20 cellular contexts compared by ENCODE assay signal in genomic region chr1:224429616-224430015, GRCh38. TPM values are rescaled to one million over a fixed set of nuclear protein-coding genes. Genes with fewer than 3 reads are reported as not detected.
DNase-seq lines count a peak whose midpoint lies in the region; ATAC-seq and TF ChIP-seq lines count a peak whose summit lies in the region.
"Had no signal": no experiment of that assay in that cellular context is flagged by ENCODE, and none has a peak within 500 bp of the region (broad histone marks: within the 10 kb centered on the region; RNA-seq: fewer than 3 reads in every experiment).

No MANE protein-coding gene starts in this region.

- peak overlapping the region in 4 of 7 donors; percentile 3 to 67 (median 18) for H3K4me3 Mint-ChIP-seq in CD8-positive, alpha-beta memory T cell
- no peak overlapping the region for H3K4me3 Mint-ChIP-seq in activated CD8-positive, alpha-beta T cell treated with anti-CD3 and anti-CD28 coated beads for 36 hours
- H3K4me3 Mint-ChIP-seq: dendritic cell treated with granulocyte-macrophage colony-stimulating factor and Interleukin-4, amounts not matched to agents 40 ng/mL and 50 ng/mL, for 4 days; GM23338 had no signal

- peaks cover 57 to 77% (median 72%) of the 10 kb centered on the region in 3 donors for H3K4me1 Mint-ChIP-seq in CD8-positive, alpha-beta memory T cell
- H3K4me1 Mint-ChIP-seq in activated CD8-positive, alpha-beta T cell treated with anti-CD3 and anti-CD28 coated beads for 36 hours (ENCODE audit: low read depth), result peaks cover 56% of the 10 kb centered on the region

- no peak for DNase-seq in CD8-positive, alpha-beta memory T cell
- DNase-seq in left lung (no peak), spleen (no peak), RKO (ENCODE audit: low spot score) (no peak)
- no peak for DNase-seq in activated CD8-positive, alpha-beta T cell treated with anti-CD3 and anti-CD28 coated beads for 36 hours
- DNase-seq: activated naive CD4-positive, alpha-beta T cell treated with anti-CD3 and anti-CD28 coated beads, Interleukin-2, amount 50 U/mL, for 16 hours; AML-193; erythroblast; KBM-7; lower lobe of right lung; naive thymus-derived CD8-positive, alpha-beta T cell; NCI-H1105 treated with DMSO at 0.1 percent for 48 hours; NCI-H2171; NCI-H748 treated with DMSO at 0.1 percent for 48 hours had no signal

- ATAC-seq in left lung (no peak), GM21528 (IDR thresholded peaks at IDR 0.05; ENCODE audit: low FRiP score, unreplicated experiment) (no peak)
- no peak for ATAC-seq in activated CD8-positive, alpha-beta T cell treated with anti-CD3 and anti-CD28 coated beads for 36 hours
- ATAC-seq: GM23338; lower lobe of right lung; naive thymus-derived CD8-positive, alpha-beta T cell had no signal

- H3K27ac ChIP-seq in CD8-positive, alpha-beta memory T cell (ENCODE audit: low read depth, low read length), result no peak overlapping the region
- H3K27ac ChIP-seq in VCaP (peak overlapping the region; percentile 92), left lung (peak overlapping the region; percentile 94 to 96), spleen (peak overlapping the region in 7 of 8 donors; percentile 91 to 99 (median 98))
- H3K27ac ChIP-seq: HL-60 had no signal

- no peak overlapping the region for H3K4me3 ChIP-seq in CD8-positive, alpha-beta memory T cell (ENCODE audit: low read length)
- H3K4me3 ChIP-seq in left lung, result peak overlapping the region in 1 of 2 donors; percentile 93
- peak overlapping the region in 1 of 8 donors; percentile 85 for H3K4me3 ChIP-seq in spleen
- H3K4me3 ChIP-seq: GM23338 had no signal

- peak overlapping the region in 2 of 8 donors; percentile 17 to 33 for H3K27ac Mint-ChIP-seq in CD8-positive, alpha-beta memory T cell
- H3K27ac Mint-ChIP-seq in activated CD8-positive, alpha-beta T cell treated with anti-CD3 and anti-CD28 coated beads for 36 hours, result no peak overlapping the region
- H3K27ac Mint-ChIP-seq: activated CD4-positive, alpha-beta T cell treated with anti-CD3 and anti-CD28 coated beads, Interleukin-2, amount 10 ng/mL, durations not matched to agents 24 days and 14 days; GM23338 had no signal

- H3K27me3 ChIP-seq in CD8-positive, alpha-beta memory T cell (ENCODE audit: insufficient read depth, low read length, poor library complexity, severe bottlenecking), result no peaks in the 10 kb centered on the region
- no peaks in the 10 kb centered on the region for H3K27me3 ChIP-seq in left lung
- H3K27me3 ChIP-seq in spleen (replicated peaks in 1 of 7), result no peaks in the 10 kb centered on the region

- H3K9me3 ChIP-seq in CD8-positive, alpha-beta memory T cell (ENCODE audit: low read length), result no peaks in the 10 kb centered on the region
- H3K9me3 ChIP-seq in left lung (no peaks in the 10 kb centered on the region), spleen (no peaks in the 10 kb centered on the region)
- H3K9me3 ChIP-seq: lower lobe of right lung had no signal

- intact Hi-C loops in left lung (cut with DNase I) (no loop called here), spleen (cut with DNase I; ENCODE audit: low total_unique reads) (no loop called here)
- intact Hi-C loops in activated CD8-positive, alpha-beta T cell treated with anti-CD3 and anti-CD28 coated beads for 36 hours (cut with micrococcal nuclease), result no loop called here

- CTCF ChIA-PET in CD8-positive, alpha-beta memory T cell (lab: Charles Lee), result interaction anchor here (1.8 kb wide), 1 partner anchor 28 kb away, joined by 10 read pairs; no protein-coding TSS in a partner anchor
- CTCF ChIA-PET in activated CD8-positive, alpha-beta T cell treated with anti-CD3 and anti-CD28 coated beads for 36 hours (lab: Charles Lee), result interaction anchor here (1.0 to 4.1 kb wide), 3 partner anchors 12 to 314 kb away, joined by 3 to 33 read pairs (median 7); no protein-coding TSS in a partner anchor

- TF ChIP-seq POLR2A in spleen (IDR thresholded peaks at IDR 0.05), result no peak

- 77 to 92% (median 86%) methylated on average over 2 of the region's 2 CpGs for WGBS in spleen, 5 donors

- H3K27me3 Mint-ChIP-seq in CD8-positive, alpha-beta memory T cell, result no peaks in the 10 kb centered on the region
- H3K27me3 Mint-ChIP-seq in activated CD8-positive, alpha-beta T cell treated with anti-CD3 and anti-CD28 coated beads for 36 hours, result no peaks in the 10 kb centered on the region
- H3K27me3 Mint-ChIP-seq: activated CD4-positive, alpha-beta T cell treated with anti-CD3 and anti-CD28 coated beads, Interleukin-2, amount 10 ng/mL, durations not matched to agents 24 days and 14 days; dendritic cell treated with granulocyte-macrophage colony-stimulating factor and Interleukin-4, amounts not matched to agents 40 ng/mL and 50 ng/mL, for 4 days; naive thymus-derived CD8-positive, alpha-beta T cell had no signal

- H3K36me3 Mint-ChIP-seq in CD8-positive, alpha-beta memory T cell, result peaks cover 0 to 67% (median 6%) of the 10 kb centered on the region in 3 donors
- peaks cover 53% of the 10 kb centered on the region for H3K36me3 Mint-ChIP-seq in activated CD8-positive, alpha-beta T cell treated with anti-CD3 and anti-CD28 coated beads for 36 hours (ENCODE audit: low read depth)

- no peak for TF ChIP-seq CTCF in VCaP (conservative IDR thresholded peaks at IDR 0.05)
- TF ChIP-seq CTCF in left lung (IDR thresholded peaks at IDR 0.05), result no peak
- no peak for TF ChIP-seq CTCF in spleen (IDR thresholded peaks at IDR 0.05 in 8 of 11, conservative IDR thresholded peaks at IDR 0.05 in 3 of 11)
- TF ChIP-seq CTCF in activated CD8-positive, alpha-beta T cell treated with anti-CD3 and anti-CD28 coated beads for 36 hours (IDR thresholded peaks at IDR 0.05), result no peak

- H3K36me3 ChIP-seq in CD8-positive, alpha-beta memory T cell (ENCODE audit: insufficient read depth, low read length), result no peaks in the 10 kb centered on the region
- H3K36me3 ChIP-seq in left lung, result peaks cover 0 to 49% of the 10 kb centered on the region in 2 donors
- H3K36me3 ChIP-seq in spleen, result peaks cover 0 to 62% (median 18%) of the 10 kb centered on the region in 6 donors

- no peaks in the 10 kb centered on the region for H3K9me3 Mint-ChIP-seq in CD8-positive, alpha-beta memory T cell
- no peaks in the 10 kb centered on the region for H3K9me3 Mint-ChIP-seq in activated CD8-positive, alpha-beta T cell treated with anti-CD3 and anti-CD28 coated beads for 36 hours
- H3K9me3 Mint-ChIP-seq: activated CD4-positive, alpha-beta T cell treated with anti-CD3 and anti-CD28 coated beads, Interleukin-2, amount 10 ng/mL, durations not matched to agents 24 days and 14 days; dendritic cell treated with granulocyte-macrophage colony-stimulating factor and Interleukin-4, amounts not matched to agents 40 ng/mL and 50 ng/mL, for 4 days; GM23338; naive thymus-derived CD8-positive, alpha-beta T cell had no signal

- POLR2A ChIA-PET in CD8-positive, alpha-beta memory T cell (lab: Charles Lee), result no interaction called here
- POLR2A ChIA-PET in activated CD8-positive, alpha-beta T cell treated with anti-CD3 and anti-CD28 coated beads for 36 hours (lab: Charles Lee), result no interaction called here

- peaks cover 39% of the 10 kb centered on the region for H3K4me1 ChIP-seq in CD8-positive, alpha-beta memory T cell (ENCODE audit: insufficient read depth, low read length)
- H3K4me1 ChIP-seq in left lung, result peaks cover 32 to 59% of the 10 kb centered on the region in 2 donors
- H3K4me1 ChIP-seq in spleen, result peaks cover 29 to 88% (median 77%) of the 10 kb centered on the region in 6 donors

RNA-seq across cellular contexts. Expression of gene WDR26, which starts 5.0 kb away (rescaled TPM):
- total RNA-seq in CD8-positive, alpha-beta memory T cell, result 10 to 100 TPM; 65.8 to 66.1 TPM
- 5.6 TPM for polyA plus RNA-seq in CD8-positive, alpha-beta memory T cell
- 10 to 100 TPM; 84.5 to 86.6 TPM for total RNA-seq in left lung
- total RNA-seq in spleen, result 100 to 1,000 TPM; 107 to 148 (median 129) TPM
- polyA plus RNA-seq in spleen, result 10 to 100 TPM; 22.0 to 36.6 (median 29.0) TPM
- 10 to 100 TPM; 75.2 to 75.8 TPM for total RNA-seq in activated CD8-positive, alpha-beta T cell treated with anti-CD3 and anti-CD28 coated beads for 36 hours
